1 cellular context compared by ENCODE assay signal in the genomic region with DNA sequence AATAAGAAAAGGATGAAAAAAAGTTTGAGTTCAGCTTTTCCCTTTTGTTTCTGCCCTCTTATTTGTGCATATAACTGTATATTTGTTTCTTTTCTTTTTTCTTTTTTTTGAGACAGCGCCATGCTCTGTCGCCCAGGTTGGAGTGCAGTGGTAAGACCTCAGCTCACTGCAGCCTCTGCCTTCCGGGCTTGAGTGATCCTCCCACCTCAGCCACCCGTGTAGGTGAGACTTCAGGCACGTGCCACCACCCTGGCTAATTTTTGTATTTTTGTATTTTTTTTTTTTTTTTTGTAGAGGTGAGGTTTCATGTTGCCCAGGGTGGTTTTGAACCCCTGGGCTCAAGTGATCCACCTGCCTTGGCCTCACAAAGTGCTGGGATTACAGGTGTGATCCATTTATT.
TF ChIP-seq lines count a peak whose summit lies in the region.

No MANE protein-coding gene starts in this region.

TF ChIP-seq in GM12878, 131 proteins besides CTCF, POLR2A, EP300 and RAD21 (continued from another document):
- TF ChIP-seq BCL11A (IDR thresholded peaks at IDR 0.05; ENCODE audit: low read depth, low read length) (no peak), SUZ12 (IDR thresholded peaks at IDR 0.05; ENCODE audit: unreplicated experiment) (no peak), RBBP5 (conservative IDR thresholded peaks at IDR 0.05) (no peak), SMARCA5 (IDR thresholded peaks at IDR 0.05) (no peak), NFIC (IDR thresholded peaks at IDR 0.05; ENCODE audit: low read depth, low read length) (no peak), MYB (IDR thresholded peaks at IDR 0.05; ENCODE audit: borderline replicate concordance, low read depth, low read length) (no peak), TBL1XR1 (IDR thresholded peaks at IDR 0.05; ENCODE audit: low read depth, low read length) (no peak), HDGF (IDR thresholded peaks at IDR 0.05) (no peak), NR2F1 (conservative IDR thresholded peaks at IDR 0.05) (no peak), NBN (IDR thresholded peaks at IDR 0.05) (peak; percentile 22; the same call in 1 of the 2 replicates), SRF (IDR thresholded peaks at IDR 0.05; ENCODE audit: low read depth in 2 of 2, low read length in 2 of 2) (no peak), RELA (IDR thresholded peaks at IDR 0.05; ENCODE audit: borderline replicate concordance, partially characterized antibody) (no peak), MTA2 (IDR thresholded peaks at IDR 0.05; ENCODE audit: low read depth) (peak; percentile 33; the same call in 1 of the 2 replicates), SMAD1 (IDR thresholded peaks at IDR 0.05; ENCODE audit: low read depth, partially characterized antibody) (no peak), CBX3 (IDR thresholded peaks at IDR 0.05; ENCODE audit: borderline replicate concordance, low read depth) (no peak), MEF2B (IDR thresholded peaks at IDR 0.05; ENCODE audit: partially characterized antibody, poor library complexity, severe bottlenecking) (peak; percentile 23), ZNF622 (IDR thresholded peaks at IDR 0.05) (no peak), SUPT20H (IDR thresholded peaks at IDR 0.05; ENCODE audit: borderline replicate concordance, control insufficient read depth, low read depth, low read length) (no peak), ZNF274 (IDR thresholded peaks at IDR 0.05; ENCODE audit: insufficient read depth, insufficient read length) (no peak), NRF1 (conservative IDR thresholded peaks at IDR 0.05; ENCODE audit: low read depth, low read length) (no peak), BHLHE40 (IDR thresholded peaks at IDR 0.05; ENCODE audit: borderline replicate concordance in 1 of 2, low read depth in 2 of 2, low read length in 1 of 2) (peak; percentile 85 to 90), NFYA (IDR thresholded peaks at IDR 0.05; ENCODE audit: borderline replicate concordance, low read depth, low read length) (no peak), ESRRA (IDR thresholded peaks at IDR 0.05; ENCODE audit: low read length) (no peak), ZNF24 (IDR thresholded peaks at IDR 0.05) (no peak), PAX8 (IDR thresholded peaks at IDR 0.05) (no peak), PAX5 (IDR thresholded peaks at IDR 0.05; ENCODE audit: borderline replicate concordance, low read depth, low read length) (no peak), EGR1 (IDR thresholded peaks at IDR 0.05; ENCODE audit: borderline replicate concordance in 1 of 2, low read depth in 2 of 2, low read length in 2 of 2) (no peak), POLR2AphosphoS5 (IDR thresholded peaks at IDR 0.05; ENCODE audit: low read length) (no peak), STAT3 (IDR thresholded peaks at IDR 0.05; ENCODE audit: low read depth, low read length) (no peak), RCOR1 (conservative IDR thresholded peaks at IDR 0.05; ENCODE audit: low read depth, low read length) (no peak), GATAD2B (conservative IDR thresholded peaks at IDR 0.05; ENCODE audit: low read depth) (no peak), ZNF217 (IDR thresholded peaks at IDR 0.05) (no peak), POU2F2 (IDR thresholded peaks at IDR 0.05; ENCODE audit: borderline replicate concordance, low read depth, low read length) (no peak), HDAC2 (IDR thresholded peaks at IDR 0.05) (no peak), CREB1 (IDR thresholded peaks at IDR 0.05; ENCODE audit: low read depth) (no peak), BRCA1 (IDR thresholded peaks at IDR 0.05; ENCODE audit: low read depth, low read length) (no peak), ASH2L (IDR thresholded peaks at IDR 0.05; ENCODE audit: borderline replicate concordance, low read depth) (no peak), SP1 (IDR thresholded peaks at IDR 0.05; ENCODE audit: low read depth, low read length) (no peak)
- TF ChIP-seq, protein P1, sequence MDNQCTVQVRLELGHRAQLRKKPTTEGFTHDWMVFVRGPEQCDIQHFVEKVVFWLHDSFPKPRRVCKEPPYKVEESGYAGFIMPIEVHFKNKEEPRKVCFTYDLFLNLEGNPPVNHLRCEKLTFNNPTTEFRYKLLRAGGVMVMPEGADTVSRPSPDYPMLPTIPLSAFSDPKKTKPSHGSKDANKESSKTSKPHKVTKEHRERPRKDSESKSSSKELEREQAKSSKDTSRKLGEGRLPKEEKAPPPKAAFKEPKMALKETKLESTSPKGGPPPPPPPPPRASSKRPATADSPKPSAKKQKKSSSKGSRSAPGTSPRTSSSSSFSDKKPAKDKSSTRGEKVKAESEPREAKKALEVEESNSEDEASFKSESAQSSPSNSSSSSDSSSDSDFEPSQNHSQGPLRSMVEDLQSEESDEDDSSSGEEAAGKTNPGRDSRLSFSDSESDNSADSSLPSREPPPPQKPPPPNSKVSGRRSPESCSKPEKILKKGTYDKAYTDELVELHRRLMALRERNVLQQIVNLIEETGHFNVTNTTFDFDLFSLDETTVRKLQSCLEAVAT (IDR thresholded peaks at IDR 0.05), result peak; percentile 35; the same call in 1 of the 2 replicates
- TF ChIP-seq, protein P2, sequence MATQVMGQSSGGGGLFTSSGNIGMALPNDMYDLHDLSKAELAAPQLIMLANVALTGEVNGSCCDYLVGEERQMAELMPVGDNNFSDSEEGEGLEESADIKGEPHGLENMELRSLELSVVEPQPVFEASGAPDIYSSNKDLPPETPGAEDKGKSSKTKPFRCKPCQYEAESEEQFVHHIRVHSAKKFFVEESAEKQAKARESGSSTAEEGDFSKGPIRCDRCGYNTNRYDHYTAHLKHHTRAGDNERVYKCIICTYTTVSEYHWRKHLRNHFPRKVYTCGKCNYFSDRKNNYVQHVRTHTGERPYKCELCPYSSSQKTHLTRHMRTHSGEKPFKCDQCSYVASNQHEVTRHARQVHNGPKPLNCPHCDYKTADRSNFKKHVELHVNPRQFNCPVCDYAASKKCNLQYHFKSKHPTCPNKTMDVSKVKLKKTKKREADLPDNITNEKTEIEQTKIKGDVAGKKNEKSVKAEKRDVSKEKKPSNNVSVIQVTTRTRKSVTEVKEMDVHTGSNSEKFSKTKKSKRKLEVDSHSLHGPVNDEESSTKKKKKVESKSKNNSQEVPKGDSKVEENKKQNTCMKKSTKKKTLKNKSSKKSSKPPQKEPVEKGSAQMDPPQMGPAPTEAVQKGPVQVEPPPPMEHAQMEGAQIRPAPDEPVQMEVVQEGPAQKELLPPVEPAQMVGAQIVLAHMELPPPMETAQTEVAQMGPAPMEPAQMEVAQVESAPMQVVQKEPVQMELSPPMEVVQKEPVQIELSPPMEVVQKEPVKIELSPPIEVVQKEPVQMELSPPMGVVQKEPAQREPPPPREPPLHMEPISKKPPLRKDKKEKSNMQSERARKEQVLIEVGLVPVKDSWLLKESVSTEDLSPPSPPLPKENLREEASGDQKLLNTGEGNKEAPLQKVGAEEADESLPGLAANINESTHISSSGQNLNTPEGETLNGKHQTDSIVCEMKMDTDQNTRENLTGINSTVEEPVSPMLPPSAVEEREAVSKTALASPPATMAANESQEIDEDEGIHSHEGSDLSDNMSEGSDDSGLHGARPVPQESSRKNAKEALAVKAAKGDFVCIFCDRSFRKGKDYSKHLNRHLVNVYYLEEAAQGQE (IDR thresholded peaks at IDR 0.05; ENCODE audit: low read depth, low read length), result no peak
- TF ChIP-seq, protein P3, sequence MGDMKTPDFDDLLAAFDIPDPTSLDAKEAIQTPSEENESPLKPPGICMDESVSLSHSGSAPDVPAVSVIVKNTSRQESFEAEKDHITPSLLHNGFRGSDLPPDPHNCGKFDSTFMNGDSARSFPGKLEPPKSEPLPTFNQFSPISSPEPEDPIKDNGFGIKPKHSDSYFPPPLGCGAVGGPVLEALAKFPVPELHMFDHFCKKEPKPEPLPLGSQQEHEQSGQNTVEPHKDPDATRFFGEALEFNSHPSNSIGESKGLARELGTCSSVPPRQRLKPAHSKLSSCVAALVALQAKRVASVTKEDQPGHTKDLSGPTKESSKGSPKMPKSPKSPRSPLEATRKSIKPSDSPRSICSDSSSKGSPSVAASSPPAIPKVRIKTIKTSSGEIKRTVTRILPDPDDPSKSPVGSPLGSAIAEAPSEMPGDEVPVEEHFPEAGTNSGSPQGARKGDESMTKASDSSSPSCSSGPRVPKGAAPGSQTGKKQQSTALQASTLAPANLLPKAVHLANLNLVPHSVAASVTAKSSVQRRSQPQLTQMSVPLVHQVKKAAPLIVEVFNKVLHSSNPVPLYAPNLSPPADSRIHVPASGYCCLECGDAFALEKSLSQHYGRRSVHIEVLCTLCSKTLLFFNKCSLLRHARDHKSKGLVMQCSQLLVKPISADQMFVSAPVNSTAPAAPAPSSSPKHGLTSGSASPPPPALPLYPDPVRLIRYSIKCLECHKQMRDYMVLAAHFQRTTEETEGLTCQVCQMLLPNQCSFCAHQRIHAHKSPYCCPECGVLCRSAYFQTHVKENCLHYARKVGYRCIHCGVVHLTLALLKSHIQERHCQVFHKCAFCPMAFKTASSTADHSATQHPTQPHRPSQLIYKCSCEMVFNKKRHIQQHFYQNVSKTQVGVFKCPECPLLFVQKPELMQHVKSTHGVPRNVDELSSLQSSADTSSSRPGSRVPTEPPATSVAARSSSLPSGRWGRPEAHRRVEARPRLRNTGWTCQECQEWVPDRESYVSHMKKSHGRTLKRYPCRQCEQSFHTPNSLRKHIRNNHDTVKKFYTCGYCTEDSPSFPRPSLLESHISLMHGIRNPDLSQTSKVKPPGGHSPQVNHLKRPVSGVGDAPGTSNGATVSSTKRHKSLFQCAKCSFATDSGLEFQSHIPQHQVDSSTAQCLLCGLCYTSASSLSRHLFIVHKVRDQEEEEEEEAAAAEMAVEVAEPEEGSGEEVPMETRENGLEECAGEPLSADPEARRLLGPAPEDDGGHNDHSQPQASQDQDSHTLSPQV (IDR thresholded peaks at IDR 0.05), result no peak
- TF ChIP-seq, protein P4, sequence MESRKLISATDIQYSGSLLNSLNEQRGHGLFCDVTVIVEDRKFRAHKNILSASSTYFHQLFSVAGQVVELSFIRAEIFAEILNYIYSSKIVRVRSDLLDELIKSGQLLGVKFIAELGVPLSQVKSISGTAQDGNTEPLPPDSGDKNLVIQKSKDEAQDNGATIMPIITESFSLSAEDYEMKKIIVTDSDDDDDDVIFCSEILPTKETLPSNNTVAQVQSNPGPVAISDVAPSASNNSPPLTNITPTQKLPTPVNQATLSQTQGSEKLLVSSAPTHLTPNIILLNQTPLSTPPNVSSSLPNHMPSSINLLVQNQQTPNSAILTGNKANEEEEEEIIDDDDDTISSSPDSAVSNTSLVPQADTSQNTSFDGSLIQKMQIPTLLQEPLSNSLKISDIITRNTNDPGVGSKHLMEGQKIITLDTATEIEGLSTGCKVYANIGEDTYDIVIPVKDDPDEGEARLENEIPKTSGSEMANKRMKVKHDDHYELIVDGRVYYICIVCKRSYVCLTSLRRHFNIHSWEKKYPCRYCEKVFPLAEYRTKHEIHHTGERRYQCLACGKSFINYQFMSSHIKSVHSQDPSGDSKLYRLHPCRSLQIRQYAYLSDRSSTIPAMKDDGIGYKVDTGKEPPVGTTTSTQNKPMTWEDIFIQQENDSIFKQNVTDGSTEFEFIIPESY (IDR thresholded peaks at IDR 0.05), result no peak
- TF ChIP-seq, protein P5, sequence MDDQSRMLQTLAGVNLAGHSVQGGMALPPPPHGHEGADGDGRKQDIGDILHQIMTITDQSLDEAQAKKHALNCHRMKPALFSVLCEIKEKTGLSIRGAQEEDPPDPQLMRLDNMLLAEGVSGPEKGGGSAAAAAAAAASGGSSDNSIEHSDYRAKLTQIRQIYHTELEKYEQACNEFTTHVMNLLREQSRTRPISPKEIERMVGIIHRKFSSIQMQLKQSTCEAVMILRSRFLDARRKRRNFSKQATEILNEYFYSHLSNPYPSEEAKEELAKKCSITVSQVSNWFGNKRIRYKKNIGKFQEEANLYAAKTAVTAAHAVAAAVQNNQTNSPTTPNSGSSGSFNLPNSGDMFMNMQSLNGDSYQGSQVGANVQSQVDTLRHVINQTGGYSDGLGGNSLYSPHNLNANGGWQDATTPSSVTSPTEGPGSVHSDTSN (IDR thresholded peaks at IDR 0.05; ENCODE audit: insufficient replicate concordance, low read depth, low read length), result no peak
- TF ChIP-seq, protein P6, sequence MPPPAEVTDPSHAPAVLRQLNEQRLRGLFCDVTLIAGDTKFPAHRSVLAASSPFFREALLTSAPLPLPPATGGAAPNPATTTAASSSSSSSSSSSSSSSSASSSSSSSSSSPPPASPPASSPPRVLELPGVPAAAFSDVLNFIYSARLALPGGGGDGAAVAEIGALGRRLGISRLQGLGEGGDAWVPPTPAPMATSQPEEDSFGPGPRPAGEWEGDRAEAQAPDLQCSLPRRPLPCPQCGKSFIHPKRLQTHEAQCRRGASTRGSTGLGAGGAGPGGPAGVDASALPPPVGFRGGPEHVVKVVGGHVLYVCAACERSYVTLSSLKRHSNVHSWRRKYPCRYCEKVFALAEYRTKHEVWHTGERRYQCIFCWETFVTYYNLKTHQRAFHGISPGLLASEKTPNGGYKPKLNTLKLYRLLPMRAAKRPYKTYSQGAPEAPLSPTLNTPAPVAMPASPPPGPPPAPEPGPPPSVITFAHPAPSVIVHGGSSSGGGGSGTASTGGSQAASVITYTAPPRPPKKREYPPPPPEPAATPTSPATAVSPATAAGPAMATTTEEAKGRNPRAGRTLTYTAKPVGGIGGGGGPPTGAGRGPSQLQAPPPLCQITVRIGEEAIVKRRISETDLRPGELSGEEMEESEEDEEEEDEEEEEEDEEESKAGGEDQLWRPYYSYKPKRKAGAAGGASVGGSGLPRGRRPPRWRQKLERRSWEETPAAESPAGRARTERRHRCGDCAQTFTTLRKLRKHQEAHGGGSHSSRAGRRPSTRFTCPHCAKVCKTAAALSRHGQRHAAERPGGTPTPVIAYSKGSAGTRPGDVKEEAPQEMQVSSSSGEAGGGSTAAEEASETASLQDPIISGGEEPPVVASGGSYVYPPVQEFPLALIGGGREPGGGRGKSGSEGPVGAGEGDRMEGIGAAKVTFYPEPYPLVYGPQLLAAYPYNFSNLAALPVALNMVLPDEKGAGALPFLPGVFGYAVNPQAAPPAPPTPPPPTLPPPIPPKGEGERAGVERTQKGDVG (CRISPR knock-in tag; IDR thresholded peaks at IDR 0.05), result no peak
- TF ChIP-seq, protein P7, sequence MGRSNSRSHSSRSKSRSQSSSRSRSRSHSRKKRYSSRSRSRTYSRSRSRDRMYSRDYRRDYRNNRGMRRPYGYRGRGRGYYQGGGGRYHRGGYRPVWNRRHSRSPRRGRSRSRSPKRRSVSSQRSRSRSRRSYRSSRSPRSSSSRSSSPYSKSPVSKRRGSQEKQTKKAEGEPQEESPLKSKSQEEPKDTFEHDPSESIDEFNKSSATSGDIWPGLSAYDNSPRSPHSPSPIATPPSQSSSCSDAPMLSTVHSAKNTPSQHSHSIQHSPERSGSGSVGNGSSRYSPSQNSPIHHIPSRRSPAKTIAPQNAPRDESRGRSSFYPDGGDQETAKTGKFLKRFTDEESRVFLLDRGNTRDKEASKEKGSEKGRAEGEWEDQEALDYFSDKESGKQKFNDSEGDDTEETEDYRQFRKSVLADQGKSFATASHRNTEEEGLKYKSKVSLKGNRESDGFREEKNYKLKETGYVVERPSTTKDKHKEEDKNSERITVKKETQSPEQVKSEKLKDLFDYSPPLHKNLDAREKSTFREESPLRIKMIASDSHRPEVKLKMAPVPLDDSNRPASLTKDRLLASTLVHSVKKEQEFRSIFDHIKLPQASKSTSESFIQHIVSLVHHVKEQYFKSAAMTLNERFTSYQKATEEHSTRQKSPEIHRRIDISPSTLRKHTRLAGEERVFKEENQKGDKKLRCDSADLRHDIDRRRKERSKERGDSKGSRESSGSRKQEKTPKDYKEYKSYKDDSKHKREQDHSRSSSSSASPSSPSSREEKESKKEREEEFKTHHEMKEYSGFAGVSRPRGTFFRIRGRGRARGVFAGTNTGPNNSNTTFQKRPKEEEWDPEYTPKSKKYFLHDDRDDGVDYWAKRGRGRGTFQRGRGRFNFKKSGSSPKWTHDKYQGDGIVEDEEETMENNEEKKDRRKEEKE (IDR thresholded peaks at IDR 0.05), result no peak
